Comparison of ENCODE assay signal across 8 cellular contexts in the genomic region with DNA sequence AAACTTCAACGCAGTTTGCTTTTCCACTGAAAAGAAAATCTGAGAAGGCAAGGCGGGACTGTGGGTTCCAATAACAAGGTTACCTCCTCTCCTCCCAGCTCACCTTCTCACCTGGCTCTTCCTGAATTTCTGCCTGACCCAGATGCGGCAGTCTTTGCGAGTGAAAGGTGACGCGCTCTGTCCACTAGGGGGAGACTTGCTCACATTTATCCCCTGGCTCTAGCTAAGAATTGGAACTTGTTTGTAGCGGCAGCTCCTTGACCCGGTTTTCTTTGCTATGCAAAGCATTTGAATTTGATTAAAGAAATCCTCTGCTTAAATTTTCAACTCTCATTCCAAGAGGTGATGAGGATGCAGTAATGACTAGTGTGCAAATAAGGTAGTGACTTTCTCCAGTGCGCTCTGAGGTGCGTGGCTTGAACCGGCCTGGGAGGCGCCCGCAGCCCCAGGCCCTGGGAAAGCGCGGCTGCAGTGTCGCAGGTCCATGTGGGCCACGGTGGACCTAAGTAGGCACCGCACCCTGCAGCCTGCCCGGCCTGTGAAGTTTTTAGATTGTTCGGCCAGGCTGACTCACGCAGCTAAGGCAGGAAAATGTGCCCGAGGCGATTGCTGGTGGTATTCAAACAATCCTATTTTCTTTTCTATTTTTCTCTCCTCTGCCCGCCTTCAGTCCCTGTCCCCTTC.
DNase-seq lines count a peak whose midpoint lies in the region; ATAC-seq lines count a peak whose summit lies in the region.

No MANE protein-coding gene starts in this region.

- peaks cover 2 to 5% (median 3%) of the 10 kb centered on the region in 3 donors for H3K4me1 Mint-ChIP-seq in CD8-positive, alpha-beta memory T cell

- H3K27ac Mint-ChIP-seq in CD8-positive, alpha-beta memory T cell = no peak overlapping the region

- no peak overlapping the region for H3K27ac ChIP-seq in CD8-positive, alpha-beta memory T cell (ENCODE audit: low read depth, low read length)

- peaks cover 2 to 18% of the 10 kb centered on the region in 2 donors for H3K27me3 Mint-ChIP-seq in CD8-positive, alpha-beta memory T cell

- POLR2A ChIA-PET in CD8-positive, alpha-beta memory T cell (lab: Charles Lee) = no interaction called here

- peak in 4 of 5 donors; percentile 3 to 45 (median 19) for DNase-seq in CD8-positive, alpha-beta memory T cell
- DNase-seq in NCI-H2196 treated with DMSO at 0.1 percent for 48 hours (lab: John Stamatoyannopoulos, UW; ENCODE audit: unreplicated experiment) (peak; percentile 55), dedifferentiated amniotic fluid mesenchymal stem cell (ENCODE audit: extremely low spot score) (peak; percentile 88), left kidney (ENCODE audit: low read depth, low spot score) (peak; percentile 88)
- peak; percentile 8 for DNase-seq in activated CD4-positive, alpha-beta T cell treated with anti-CD3 and anti-CD28 coated beads for 1 hour
- DNase-seq in stimulated activated CD8-positive, alpha-beta memory T cell treated with anti-CD3 and anti-CD28 coated beads, Interleukin-12 subunit alpha, Interleukin-12 subunit beta, amount 100 ng/mL, for 24 hours (ENCODE audit: extremely low read depth) = peak; percentile 3

- H3K36me3 Mint-ChIP-seq in CD8-positive, alpha-beta memory T cell = no peaks in the 10 kb centered on the region

- H3K9me3 ChIP-seq in CD8-positive, alpha-beta memory T cell (ENCODE audit: low read length) = no peaks in the 10 kb centered on the region

- H3K27me3 ChIP-seq in CD8-positive, alpha-beta memory T cell (ENCODE audit: insufficient read depth, low read length, poor library complexity, severe bottlenecking) = no peaks in the 10 kb centered on the region

- no peaks in the 10 kb centered on the region for H3K36me3 ChIP-seq in CD8-positive, alpha-beta memory T cell (ENCODE audit: insufficient read depth, low read length)

- H3K4me1 ChIP-seq in CD8-positive, alpha-beta memory T cell (ENCODE audit: insufficient read depth, low read length) = no peaks in the 10 kb centered on the region

- H3K4me3 ChIP-seq in CD8-positive, alpha-beta memory T cell (ENCODE audit: low read length) = no peak overlapping the region

- peaks cover 0 to 2% (median 0%) of the 10 kb centered on the region in 5 donors for H3K9me3 Mint-ChIP-seq in CD8-positive, alpha-beta memory T cell

- CTCF ChIA-PET in CD8-positive, alpha-beta memory T cell (lab: Charles Lee) = interaction anchor here (0.9 to 1.7 kb wide), 5 partner anchors 8 to 85 kb away, joined by 3 to 4 read pairs (median 3); no protein-coding TSS in a partner anchor

- H3K4me3 Mint-ChIP-seq in CD8-positive, alpha-beta memory T cell = peak overlapping the region in 4 of 7 donors; percentile 3 to 84 (median 41)

- ATAC-seq in GM19351 (IDR thresholded peaks at IDR 0.05; ENCODE audit: unreplicated experiment) (peak; percentile 93), HG03354 (IDR thresholded peaks at IDR 0.05; ENCODE audit: poor library complexity, severe bottlenecking, unreplicated experiment) (peak; percentile 90)

Comparison
In these comparisons a context has a peak if more than half of its experiments do, and no peak if none do; other contexts are left out.
1. DNase-seq: peak in every context shown above with its lines; median percentile 88 in dedifferentiated amniotic fluid mesenchymal stem cell; 88 in left kidney; 55 in NCI-H2196 treated with DMSO at 0.1 percent for 48 hours; 19 in CD8-positive, alpha-beta memory T cell; 8 in activated CD4-positive, alpha-beta T cell treated with anti-CD3 and anti-CD28 coated beads for 1 hour; 3 in stimulated activated CD8-positive, alpha-beta memory T cell treated with anti-CD3 and anti-CD28 coated beads, Interleukin-12 subunit alpha, Interleukin-12 subunit beta, amount 100 ng/mL, for 24 hours.